ENCODE assay signal across 2 cellular contexts in genomic region chr6:33490621-33491020, GRCh38.
TF ChIP-seq lines count a peak whose summit lies in the region.

No MANE protein-coding gene starts in this region.

TF ChIP-seq in HCT116, 20 proteins besides CTCF, POLR2A, EP300 and RAD21 (continued from another document):
- TF ChIP-seq REST (IDR thresholded peaks at IDR 0.05; ENCODE audit: low read depth) = no peak
TF ChIP-seq in HCT116: peak in this region for 0.

TF ChIP-seq in K562, 482 proteins besides CTCF, POLR2A, EP300 and RAD21 (continued from another document):
- TF ChIP-seq, protein P1, sequence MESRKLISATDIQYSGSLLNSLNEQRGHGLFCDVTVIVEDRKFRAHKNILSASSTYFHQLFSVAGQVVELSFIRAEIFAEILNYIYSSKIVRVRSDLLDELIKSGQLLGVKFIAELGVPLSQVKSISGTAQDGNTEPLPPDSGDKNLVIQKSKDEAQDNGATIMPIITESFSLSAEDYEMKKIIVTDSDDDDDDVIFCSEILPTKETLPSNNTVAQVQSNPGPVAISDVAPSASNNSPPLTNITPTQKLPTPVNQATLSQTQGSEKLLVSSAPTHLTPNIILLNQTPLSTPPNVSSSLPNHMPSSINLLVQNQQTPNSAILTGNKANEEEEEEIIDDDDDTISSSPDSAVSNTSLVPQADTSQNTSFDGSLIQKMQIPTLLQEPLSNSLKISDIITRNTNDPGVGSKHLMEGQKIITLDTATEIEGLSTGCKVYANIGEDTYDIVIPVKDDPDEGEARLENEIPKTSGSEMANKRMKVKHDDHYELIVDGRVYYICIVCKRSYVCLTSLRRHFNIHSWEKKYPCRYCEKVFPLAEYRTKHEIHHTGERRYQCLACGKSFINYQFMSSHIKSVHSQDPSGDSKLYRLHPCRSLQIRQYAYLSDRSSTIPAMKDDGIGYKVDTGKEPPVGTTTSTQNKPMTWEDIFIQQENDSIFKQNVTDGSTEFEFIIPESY (CRISPR knock-in tag; IDR thresholded peaks at IDR 0.05) = no peak
- TF ChIP-seq HSF4 (CRISPR knock-in tag; IDR thresholded peaks at IDR 0.05; ENCODE audit: borderline replicate concordance) = no peak
- no peak for TF ChIP-seq MAFG (tag; conservative IDR thresholded peaks at IDR 0.05)
- TF ChIP-seq HNRNPK (IDR thresholded peaks at IDR 0.05; ENCODE audit: low read depth, low read length, poor library complexity, severe bottlenecking) = no peak
- TF ChIP-seq RB1 (IDR thresholded peaks at IDR 0.05; ENCODE audit: low read depth) = no peak
- no peak for TF ChIP-seq TBL1XR1 (IDR thresholded peaks at IDR 0.05; ENCODE audit: low read length in 2 of 2)
- no peak for TF ChIP-seq MYC (IDR thresholded peaks at IDR 0.05; ENCODE audit: low read depth, low read length)
- TF ChIP-seq MYC (CRISPR knock-in tag; IDR thresholded peaks at IDR 0.05; ENCODE audit: borderline replicate concordance, low read depth) = no peak
- TF ChIP-seq GTF2A2 (tag; IDR thresholded peaks at IDR 0.05) = no peak
